Comparison of ENCODE assay signal across 14 cellular contexts in genomic region chr2:110107092-110108079, GRCh38. TPM values are rescaled to one million over a fixed set of nuclear protein-coding genes. Genes with fewer than 3 reads are reported as not detected.
DNase-seq lines count a peak whose midpoint lies in the region; ATAC-seq and TF ChIP-seq lines count a peak whose summit lies in the region.
"Had no signal": no experiment of that assay in that cellular context is flagged by ENCODE, and none has a peak within 500 bp of the region (broad histone marks: within the 10 kb centered on the region; RNA-seq: fewer than 3 reads in every experiment).

No MANE protein-coding gene starts in this region.

- H3K4me3 ChIP-seq in left ventricle myocardium inferior (no peak overlapping the region), breast epithelium (no peak overlapping the region), left lung (no peak overlapping the region), urinary bladder (ENCODE audit: low read depth, low read length) (no peak overlapping the region)
- H3K4me3 ChIP-seq: neural progenitor cell had no signal

- intact Hi-C loops in left ventricle myocardium inferior (cut with micrococcal nuclease) = no loop called here
- intact Hi-C loops in cardiac septum (cut with DNase I) = no loop called here
- intact Hi-C loops in breast epithelium (cut with DNase I; ENCODE audit: low total_unique reads) = no loop called here
- intact Hi-C loops in left lung (cut with DNase I) = no loop called here

- H3K27me3 ChIP-seq in left ventricle myocardium inferior (ENCODE audit: low read depth) = no peaks in the 10 kb centered on the region
- no peaks in the 10 kb centered on the region for H3K27me3 ChIP-seq in breast epithelium
- no peaks in the 10 kb centered on the region for H3K27me3 ChIP-seq in left lung
- H3K27me3 ChIP-seq: neural progenitor cell had no signal

- H3K36me3 ChIP-seq in left ventricle myocardium inferior (no peaks in the 10 kb centered on the region), breast epithelium (no peaks in the 10 kb centered on the region), left lung (no peaks in the 10 kb centered on the region), urinary bladder (ENCODE audit: insufficient read depth) (no peaks in the 10 kb centered on the region)
- H3K36me3 ChIP-seq: neural progenitor cell had no signal

- H3K27ac ChIP-seq in left ventricle myocardium inferior (replicated peaks) (peak overlapping the region; percentile 54), breast epithelium (peak overlapping the region; percentile 83 to 91), left lung (peak overlapping the region; percentile 5 to 76), urinary bladder (ENCODE audit: low read depth) (peak overlapping the region; percentile 24)
- H3K27ac ChIP-seq: neural progenitor cell had no signal

- TF ChIP-seq POLR2A in breast epithelium (IDR thresholded peaks at IDR 0.05) = no peak

- H3K9me3 ChIP-seq in left ventricle myocardium inferior (replicated peaks) (peaks cover 16% of the 10 kb centered on the region), breast epithelium (no peaks in the 10 kb centered on the region), left lung (no peaks in the 10 kb centered on the region)

- TF ChIP-seq CTCF in left ventricle myocardium inferior (IDR thresholded peaks at IDR 0.05; ENCODE audit: borderline replicate concordance) (no peak), breast epithelium (IDR thresholded peaks at IDR 0.05) (no peak), left lung (IDR thresholded peaks at IDR 0.05) (no peak)

- DNase-seq in left ventricle myocardium inferior (no peak), cardiac septum (ENCODE audit: low spot score) (no peak), breast epithelium (ENCODE audit: low spot score in 2 of 2) (peak in 1 of 2 donors; percentile 16), left lung (no peak), SKM-1 treated with dmso at 0.1 percent for 144 hours (lab: John Stamatoyannopoulos, UW; ENCODE audit: unreplicated experiment) (no peak), NCI-H345 (lab: John Stamatoyannopoulos, UW) (no peak)
- DNase-seq: activated effector memory CD4-positive, alpha-beta T cell treated with Interleukin-2 at 50 U/mL for 16 hours; CD4-positive, CD25-positive, alpha-beta regulatory T cell; H7; NCI-H146; T-helper 9 cell had no signal

- ATAC-seq in left lung = peak; percentile 10
- no peak for ATAC-seq in SK-N-SH treated with all-trans-retinoic acid at 6 μM for 48 hours

- 87% methylated on average over 3 of the region's 3 CpGs for WGBS in urinary bladder

- H3K4me1 ChIP-seq in left ventricle myocardium inferior = peaks cover 42% of the 10 kb centered on the region
- H3K4me1 ChIP-seq in breast epithelium = no peaks in the 10 kb centered on the region
- H3K4me1 ChIP-seq in left lung = peaks cover 9 to 14% of the 10 kb centered on the region in 2 donors
- no peaks in the 10 kb centered on the region for H3K4me1 ChIP-seq in urinary bladder (ENCODE audit: insufficient read depth)
- H3K4me1 ChIP-seq: neural progenitor cell had no signal

TF ChIP-seq in SK-N-SH treated with all-trans-retinoic acid at 6 μM for 48 hours, 23 proteins besides CTCF, POLR2A, EP300 and RAD21:
- no peak for TF ChIP-seq SNAI2 (CRISPR knock-in tag; IDR thresholded peaks at IDR 0.05)
- TF ChIP-seq ISL1 (CRISPR knock-in tag; IDR thresholded peaks at IDR 0.05) = no peak
- no peak for TF ChIP-seq ARNTL (CRISPR knock-in tag; IDR thresholded peaks at IDR 0.05; ENCODE audit: borderline replicate concordance, low read depth)
- TF ChIP-seq CSRNP3 (CRISPR knock-in tag; IDR thresholded peaks at IDR 0.05) = no peak
- no peak for TF ChIP-seq TOX (CRISPR knock-in tag; IDR thresholded peaks at IDR 0.05; ENCODE audit: borderline replicate concordance)
- TF ChIP-seq POU6F1 (CRISPR knock-in tag; IDR thresholded peaks at IDR 0.05; ENCODE audit: borderline replicate concordance, low read depth) = no peak
- no peak for TF ChIP-seq TSHZ2 (CRISPR knock-in tag; IDR thresholded peaks at IDR 0.05)

RNA-seq across cellular contexts. Expression of gene MALL, which starts 8.2 kb away (rescaled TPM):
- 11.8 TPM for total RNA-seq in left ventricle myocardium inferior
- 19.6 TPM for total RNA-seq in cardiac septum
- 10 to 100 TPM in 1 of 3 donors, 1 to 10 TPM in 2; 6.2 to 19.6 (median 9.2) TPM for total RNA-seq in breast epithelium
- total RNA-seq in left lung = 100 to 1,000 TPM; 105 to 288 TPM
- total RNA-seq in urinary bladder = 24.4 TPM
- polyA plus RNA-seq in urinary bladder = 14.1 TPM

Comparison
In these comparisons a context has a peak if more than half of its experiments do, and no peak if none do; other contexts are left out.
1. H3K27ac ChIP-seq: peak in every context shown above with its lines; median percentile 87 in breast epithelium; 54 in left ventricle myocardium inferior; 40 in left lung; 24 in urinary bladder.